In genomic region chr11:69325446-69325845, GRCh38 we compare ENCODE assay signal across 16 cellular contexts. TPM values are rescaled to one million over a fixed set of nuclear protein-coding genes. Genes with fewer than 3 reads are reported as not detected.
"Had no signal": no experiment of that assay in that cellular context is flagged by ENCODE, and none has a peak within 500 bp of the region (broad histone marks: within the 10 kb centered on the region; RNA-seq: fewer than 3 reads in every experiment).

No MANE protein-coding gene starts in this region.

- H3K36me3 Mint-ChIP-seq: mesothelial cell of epicardium had no signal

- H3K4me3 Mint-ChIP-seq: activated B cell treated with CpG ODN at 0.5 μM for 24 hours, mesothelial cell of epicardium had no signal

- H3K9me3 ChIP-seq: psoas muscle, right lobe of liver, testis had no signal

- DNase-seq: activated B cell treated with CpG ODN at 0.5 μM for 24 hours; activated CD4-positive, alpha-beta T cell treated with anti-CD3 and anti-CD28 coated beads, Interleukin-2, amount 50 U/mL, for 1 hour; activated naive CD4-positive, alpha-beta T cell treated with anti-CD3 and anti-CD28 coated beads, Interleukin-2, amount 50 U/mL, for 16 hours; amygdala; brain microvascular endothelial cell; dermis blood vessel endothelial cell; hippocampal formation; kidney glomerular epithelial cell; nucleus accumbens; psoas muscle; stimulated activated CD4-positive, alpha-beta T cell treated with anti-CD3 and anti-CD28 coated beads, Interleukin-12 subunit alpha, Interleukin-12 subunit beta, amount 100 ng/mL, for 4 hours; stimulated activated naive CD4-positive, alpha-beta T cell; T-helper 2 cell; testis had no signal

- H3K4me1 ChIP-seq: psoas muscle, right lobe of liver, testis had no signal

- H3K27me3 Mint-ChIP-seq: activated B cell treated with CpG ODN at 0.5 μM for 24 hours had no signal

- H3K4me1 Mint-ChIP-seq: activated B cell treated with CpG ODN at 0.5 μM for 24 hours, mesothelial cell of epicardium had no signal

- H3K36me3 ChIP-seq: brain microvascular endothelial cell, right lobe of liver had no signal

- H3K27ac ChIP-seq: brain microvascular endothelial cell, psoas muscle, right lobe of liver, testis had no signal

- H3K27me3 ChIP-seq: brain microvascular endothelial cell, right lobe of liver, testis had no signal

- H3K27ac Mint-ChIP-seq: activated B cell treated with CpG ODN at 0.5 μM for 24 hours, mesothelial cell of epicardium had no signal

- H3K9me3 Mint-ChIP-seq: activated B cell treated with CpG ODN at 0.5 μM for 24 hours had no signal

- H3K4me3 ChIP-seq: psoas muscle, right lobe of liver, testis had no signal

RNA-seq across cellular contexts. Expression of gene MYEOV, which starts 31.5 kb away (rescaled TPM):
- total RNA-seq: dermis blood vessel endothelial cell had no signal
